Comparison of ENCODE assay signal across 1 cellular context in genomic region chr19:789473-790052, GRCh38.
TF ChIP-seq lines count a peak whose summit lies in the region.

No MANE protein-coding gene starts in this region.

TF ChIP-seq in HepG2, 621 proteins besides CTCF, POLR2A, EP300 and RAD21 (continued from another document):
- no peak for TF ChIP-seq NFKB2 (CRISPR knock-in tag; IDR thresholded peaks at IDR 0.05; ENCODE audit: borderline replicate concordance)
- TF ChIP-seq REPIN1 (CRISPR knock-in tag; IDR thresholded peaks at IDR 0.05; ENCODE audit: borderline replicate concordance, low read depth) = no peak
- no peak for TF ChIP-seq ATM (IDR thresholded peaks at IDR 0.05; ENCODE audit: borderline replicate concordance)
- TF ChIP-seq ZNF33A (CRISPR knock-in tag; IDR thresholded peaks at IDR 0.05; ENCODE audit: borderline replicate concordance) = no peak
- TF ChIP-seq ONECUT2 (CRISPR knock-in tag; IDR thresholded peaks at IDR 0.05) = no peak
- TF ChIP-seq ZNF569 (CRISPR knock-in tag; IDR thresholded peaks at IDR 0.05; ENCODE audit: borderline replicate concordance) = no peak
- TF ChIP-seq CEBPG (CRISPR knock-in tag; IDR thresholded peaks at IDR 0.05) = peak; percentile 32; the same call in 1 of the 2 replicates
- TF ChIP-seq ZNF326 (CRISPR knock-in tag; IDR thresholded peaks at IDR 0.05; ENCODE audit: borderline replicate concordance) = no peak
- TF ChIP-seq MTERF4 (CRISPR knock-in tag; IDR thresholded peaks at IDR 0.05) = no peak
- TF ChIP-seq JUN (CRISPR knock-in tag; IDR thresholded peaks at IDR 0.05) = no peak
- TF ChIP-seq GPBP1L1 (CRISPR knock-in tag; IDR thresholded peaks at IDR 0.05) = no peak
- TF ChIP-seq ATRX (CRISPR knock-in tag; IDR thresholded peaks at IDR 0.05; ENCODE audit: borderline replicate concordance) = no peak
- TF ChIP-seq, protein P1, sequence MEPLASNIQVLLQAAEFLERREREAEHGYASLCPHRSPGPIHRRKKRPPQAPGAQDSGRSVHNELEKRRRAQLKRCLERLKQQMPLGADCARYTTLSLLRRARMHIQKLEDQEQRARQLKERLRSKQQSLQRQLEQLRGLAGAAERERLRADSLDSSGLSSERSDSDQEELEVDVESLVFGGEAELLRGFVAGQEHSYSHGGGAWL (CRISPR knock-in tag; IDR thresholded peaks at IDR 0.05) = no peak
- TF ChIP-seq ZNF781 (CRISPR knock-in tag; IDR thresholded peaks at IDR 0.05; ENCODE audit: borderline replicate concordance, not compliant biosample characterization) = no peak
- TF ChIP-seq, protein P2, sequence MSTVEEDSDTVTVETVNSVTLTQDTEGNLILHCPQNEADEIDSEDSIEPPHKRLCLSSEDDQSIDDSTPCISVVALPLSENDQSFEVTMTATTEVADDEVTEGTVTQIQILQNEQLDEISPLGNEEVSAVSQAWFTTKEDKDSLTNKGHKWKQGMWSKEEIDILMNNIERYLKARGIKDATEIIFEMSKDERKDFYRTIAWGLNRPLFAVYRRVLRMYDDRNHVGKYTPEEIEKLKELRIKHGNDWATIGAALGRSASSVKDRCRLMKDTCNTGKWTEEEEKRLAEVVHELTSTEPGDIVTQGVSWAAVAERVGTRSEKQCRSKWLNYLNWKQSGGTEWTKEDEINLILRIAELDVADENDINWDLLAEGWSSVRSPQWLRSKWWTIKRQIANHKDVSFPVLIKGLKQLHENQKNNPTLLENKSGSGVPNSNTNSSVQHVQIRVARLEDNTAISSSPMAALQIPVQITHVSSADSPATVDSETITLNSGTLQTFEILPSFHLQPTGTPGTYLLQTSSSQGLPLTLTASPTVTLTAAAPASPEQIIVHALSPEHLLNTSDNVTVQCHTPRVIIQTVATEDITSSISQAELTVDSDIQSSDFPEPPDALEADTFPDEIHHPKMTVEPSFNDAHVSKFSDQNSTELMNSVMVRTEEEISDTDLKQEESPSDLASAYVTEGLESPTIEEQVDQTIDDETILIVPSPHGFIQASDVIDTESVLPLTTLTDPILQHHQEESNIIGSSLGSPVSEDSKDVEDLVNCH (CRISPR knock-in tag; IDR thresholded peaks at IDR 0.05) = no peak
- TF ChIP-seq ZNF281 (CRISPR knock-in tag; IDR thresholded peaks at IDR 0.05; ENCODE audit: borderline replicate concordance) = peak; percentile 51
- TF ChIP-seq, protein P3, sequence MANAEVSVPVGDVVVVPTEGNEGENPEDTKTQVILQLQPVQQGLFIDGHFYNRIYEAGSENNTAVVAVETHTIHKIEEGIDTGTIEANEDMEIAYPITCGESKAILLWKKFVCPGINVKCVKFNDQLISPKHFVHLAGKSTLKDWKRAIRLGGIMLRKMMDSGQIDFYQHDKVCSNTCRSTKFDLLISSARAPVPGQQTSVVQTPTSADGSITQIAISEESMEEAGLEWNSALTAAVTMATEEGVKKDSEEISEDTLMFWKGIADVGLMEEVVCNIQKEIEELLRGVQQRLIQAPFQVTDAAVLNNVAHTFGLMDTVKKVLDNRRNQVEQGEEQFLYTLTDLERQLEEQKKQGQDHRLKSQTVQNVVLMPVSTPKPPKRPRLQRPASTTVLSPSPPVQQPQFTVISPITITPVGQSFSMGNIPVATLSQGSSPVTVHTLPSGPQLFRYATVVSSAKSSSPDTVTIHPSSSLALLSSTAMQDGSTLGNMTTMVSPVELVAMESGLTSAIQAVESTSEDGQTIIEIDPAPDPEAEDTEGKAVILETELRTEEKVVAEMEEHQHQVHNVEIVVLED (CRISPR knock-in tag; IDR thresholded peaks at IDR 0.05; ENCODE audit: borderline replicate concordance) = peak; percentile 35; the same call in 1 of the 2 replicates
- TF ChIP-seq, protein P4, sequence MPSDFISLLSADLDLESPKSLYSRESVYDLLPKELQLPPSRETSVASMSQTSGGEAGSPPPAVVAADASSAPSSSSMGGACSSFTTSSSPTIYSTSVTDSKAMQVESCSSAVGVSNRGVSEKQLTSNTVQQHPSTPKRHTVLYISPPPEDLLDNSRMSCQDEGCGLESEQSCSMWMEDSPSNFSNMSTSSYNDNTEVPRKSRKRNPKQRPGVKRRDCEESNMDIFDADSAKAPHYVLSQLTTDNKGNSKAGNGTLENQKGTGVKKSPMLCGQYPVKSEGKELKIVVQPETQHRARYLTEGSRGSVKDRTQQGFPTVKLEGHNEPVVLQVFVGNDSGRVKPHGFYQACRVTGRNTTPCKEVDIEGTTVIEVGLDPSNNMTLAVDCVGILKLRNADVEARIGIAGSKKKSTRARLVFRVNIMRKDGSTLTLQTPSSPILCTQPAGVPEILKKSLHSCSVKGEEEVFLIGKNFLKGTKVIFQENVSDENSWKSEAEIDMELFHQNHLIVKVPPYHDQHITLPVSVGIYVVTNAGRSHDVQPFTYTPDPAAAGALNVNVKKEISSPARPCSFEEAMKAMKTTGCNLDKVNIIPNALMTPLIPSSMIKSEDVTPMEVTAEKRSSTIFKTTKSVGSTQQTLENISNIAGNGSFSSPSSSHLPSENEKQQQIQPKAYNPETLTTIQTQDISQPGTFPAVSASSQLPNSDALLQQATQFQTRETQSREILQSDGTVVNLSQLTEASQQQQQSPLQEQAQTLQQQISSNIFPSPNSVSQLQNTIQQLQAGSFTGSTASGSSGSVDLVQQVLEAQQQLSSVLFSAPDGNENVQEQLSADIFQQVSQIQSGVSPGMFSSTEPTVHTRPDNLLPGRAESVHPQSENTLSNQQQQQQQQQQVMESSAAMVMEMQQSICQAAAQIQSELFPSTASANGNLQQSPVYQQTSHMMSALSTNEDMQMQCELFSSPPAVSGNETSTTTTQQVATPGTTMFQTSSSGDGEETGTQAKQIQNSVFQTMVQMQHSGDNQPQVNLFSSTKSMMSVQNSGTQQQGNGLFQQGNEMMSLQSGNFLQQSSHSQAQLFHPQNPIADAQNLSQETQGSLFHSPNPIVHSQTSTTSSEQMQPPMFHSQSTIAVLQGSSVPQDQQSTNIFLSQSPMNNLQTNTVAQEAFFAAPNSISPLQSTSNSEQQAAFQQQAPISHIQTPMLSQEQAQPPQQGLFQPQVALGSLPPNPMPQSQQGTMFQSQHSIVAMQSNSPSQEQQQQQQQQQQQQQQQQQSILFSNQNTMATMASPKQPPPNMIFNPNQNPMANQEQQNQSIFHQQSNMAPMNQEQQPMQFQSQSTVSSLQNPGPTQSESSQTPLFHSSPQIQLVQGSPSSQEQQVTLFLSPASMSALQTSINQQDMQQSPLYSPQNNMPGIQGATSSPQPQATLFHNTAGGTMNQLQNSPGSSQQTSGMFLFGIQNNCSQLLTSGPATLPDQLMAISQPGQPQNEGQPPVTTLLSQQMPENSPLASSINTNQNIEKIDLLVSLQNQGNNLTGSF (CRISPR knock-in tag; IDR thresholded peaks at IDR 0.05) = no peak
- peak; percentile 50; the same call in 1 of the 2 replicates for TF ChIP-seq ZNF350 (CRISPR knock-in tag; IDR thresholded peaks at IDR 0.05; ENCODE audit: borderline replicate concordance, low read depth)
- TF ChIP-seq SALL2 (CRISPR knock-in tag; IDR thresholded peaks at IDR 0.05) = 0 out of 2 replicates have a peak, but pooled peaks have one; percentile 34
